ENCODE assay signal across 13 cellular contexts in the genomic region with DNA sequence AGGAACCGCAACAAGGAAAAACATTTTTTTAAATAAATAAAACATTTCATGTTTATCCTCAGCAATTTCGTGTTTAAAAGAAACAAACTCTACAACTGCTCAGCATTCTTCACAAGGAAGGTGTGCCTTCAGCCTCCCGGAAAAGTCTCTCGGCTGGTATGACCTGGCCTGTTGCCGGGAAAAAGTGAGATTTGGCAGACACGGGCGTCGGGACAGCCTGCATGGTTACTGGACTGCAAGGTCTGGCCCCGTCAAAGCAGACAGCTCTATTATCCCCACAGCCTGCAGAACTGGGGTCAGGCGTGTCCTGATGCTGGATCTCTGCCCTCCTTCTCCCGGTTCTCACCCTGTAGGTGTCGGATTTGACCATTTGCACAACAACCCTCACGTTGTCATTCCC.
DNase-seq lines count a peak whose midpoint lies in the region; ATAC-seq and TF ChIP-seq lines count a peak whose summit lies in the region.
"Had no signal": no experiment of that assay in that cellular context is flagged by ENCODE, and none has a peak within 500 bp of the region (broad histone marks: within the 10 kb centered on the region; RNA-seq: fewer than 3 reads in every experiment).

No MANE protein-coding gene starts in this region.

- no peaks in the 10 kb centered on the region for H3K27me3 ChIP-seq in ovary
- H3K27me3 ChIP-seq: SJSA1 had no signal

- no peaks in the 10 kb centered on the region for H3K36me3 ChIP-seq in ovary
- H3K36me3 ChIP-seq: SJSA1 had no signal

- in situ Hi-C loops in astrocyte of the spinal cord (cut with HindIII; ENCODE audit: low sequenced_read_pairs), result no loop called here

- peak; percentile 20 for DNase-seq in Ammon's horn (ENCODE audit: low spot score)
- peak; percentile 28 for DNase-seq in astrocyte of the spinal cord (ENCODE audit: low read depth, low spot score)
- peak; percentile 80 for DNase-seq in left ventricle myocardium superior
- DNase-seq in ovary, result peak in 4 of 5 donors; percentile 31 to 71 (median 40)
- DNase-seq in ecto neural progenitor cell (ENCODE audit: low spot score), result no peak
- no peak for DNase-seq in stimulated activated CD4-positive, alpha-beta T cell treated with anti-CD3 and anti-CD28 coated beads, Interleukin-2, amount 100 ng/mL, for 24 hours
- DNase-seq: activated CD4-positive, alpha-beta T cell treated with anti-CD3 and anti-CD28 coated beads for 36 hours; activated naive CD4-positive, alpha-beta T cell treated with anti-CD3 and anti-CD28 coated beads for 36 hours; GF-D8; KBM-7 had no signal

- TF ChIP-seq POLR2A in ovary (IDR thresholded peaks at IDR 0.05), result no peak

- TF ChIP-seq CTCF in astrocyte of the spinal cord (IDR thresholded peaks at IDR 0.05; ENCODE audit: low read depth, low read length) (no peak), ovary (IDR thresholded peaks at IDR 0.05) (no peak)

- H3K9me3 ChIP-seq in ovary, result no peaks in the 10 kb centered on the region
- H3K9me3 ChIP-seq: SJSA1 had no signal

- no peak for TF ChIP-seq EP300 in ovary (IDR thresholded peaks at IDR 0.05)

- intact Hi-C loops in left ventricle myocardium superior (cut with micrococcal nuclease) (no loop called here), ovary (cut with DNase I) (no loop called here)

- WGBS in ovary, 3 donors, result 2 to 9% (median 9%) methylated on average over 13 of the region's 13 CpGs

- H3K27ac ChIP-seq in ovary, result no peak overlapping the region
- H3K27ac ChIP-seq: SJSA1 had no signal

- peak; percentile 95 for ATAC-seq in left ventricle myocardium superior
- ATAC-seq in HG03342 (IDR thresholded peaks at IDR 0.05; ENCODE audit: unreplicated experiment), result no peak
- ATAC-seq in GM19397 (IDR thresholded peaks at IDR 0.05; ENCODE audit: unreplicated experiment), result no peak
- ATAC-seq: activated CD4-positive, alpha-beta T cell treated with anti-CD3 and anti-CD28 coated beads for 36 hours had no signal

- H3K4me3 ChIP-seq in astrocyte of the spinal cord (ENCODE audit: low read depth, low read length) (no peak overlapping the region), ovary (no peak overlapping the region)
- H3K4me3 ChIP-seq: SJSA1 had no signal

- H3K4me1 ChIP-seq in ovary (ENCODE audit: insufficient read depth), result peaks cover 3% of the 10 kb centered on the region

Comparison
In these comparisons a context has a peak if more than half of its experiments do, and no peak if none do; other contexts are left out.
1. DNase-seq: peak in Ammon's horn (single experiment), astrocyte of the spinal cord (single experiment), left ventricle myocardium superior (single experiment) and ovary (4 of 5); none in ecto neural progenitor cell (single experiment) and stimulated activated CD4-positive, alpha-beta T cell treated with anti-CD3 and anti-CD28 coated beads, Interleukin-2, amount 100 ng/mL, for 24 hours (0 of 2).